Comparison of ENCODE assay signal across 22 cellular contexts in genomic region chr17:21841839-21842238, GRCh38.
"Had no signal": no experiment of that assay in that cellular context is flagged by ENCODE, and none has a peak within 500 bp of the region (broad histone marks: within the 10 kb centered on the region; RNA-seq: fewer than 3 reads in every experiment).

No MANE protein-coding gene starts in this region.

- DNase-seq: cortex of kidney; effector memory CD8-positive, alpha-beta T cell; erythroblast; hypothalamus; immature natural killer cell; islet precursor cell; left ventricle myocardium superior; lower lobe of right lung; naive thymus-derived CD8-positive, alpha-beta T cell; nephron progenitor cell; nucleus accumbens; sigmoid colon; spleen; stimulated activated CD4-positive, alpha-beta T cell treated with anti-CD3 and anti-CD28 coated beads, Interleukin-4, amount 100 ng/mL, for 4 hours; stimulated activated naive CD8-positive, alpha-beta T cell treated with anti-CD3 and anti-CD28 coated beads, Interleukin-15, Interleukin-2, amounts not matched to agents 100 U/mL and 50 U/mL, for 24 hours; substantia nigra; transverse colon; uterus had no signal

- H3K4me1 ChIP-seq: lower lobe of right lung, prostate gland, right atrium auricular region, sigmoid colon, spleen, transverse colon, upper lobe of right lung, uterus had no signal

- H3K9me3 ChIP-seq: lower lobe of right lung, prostate gland, upper lobe of right lung had no signal

- H3K27ac Mint-ChIP-seq: effector memory CD8-positive, alpha-beta T cell; immature natural killer cell; naive thymus-derived CD8-positive, alpha-beta T cell; nephron progenitor cell; stimulated activated memory B cell treated with anti-CD40 and anti-IgM and Interleukin-4, amounts not matched to agents 10 μg/mL and 1 μg/mL and 100 μg/mL, for 72 hours had no signal

- H3K4me3 ChIP-seq: lower lobe of right lung, upper lobe of right lung, uterus had no signal

- H3K9me3 Mint-ChIP-seq: stimulated activated memory B cell treated with anti-CD40 and anti-IgM and Interleukin-4, amounts not matched to agents 10 μg/mL and 1 μg/mL and 100 μg/mL, for 72 hours had no signal

- H3K4me1 Mint-ChIP-seq: immature natural killer cell; naive thymus-derived CD8-positive, alpha-beta T cell; nephron progenitor cell; stimulated activated memory B cell treated with anti-CD40 and anti-IgM and Interleukin-4, amounts not matched to agents 10 μg/mL and 1 μg/mL and 100 μg/mL, for 72 hours had no signal

- H3K36me3 ChIP-seq: lower lobe of right lung, prostate gland, right atrium auricular region, sigmoid colon, spleen, transverse colon, upper lobe of right lung, uterus had no signal

- ATAC-seq: effector memory CD8-positive, alpha-beta T cell; left ventricle myocardium superior; lower lobe of right lung; naive thymus-derived CD8-positive, alpha-beta T cell; stimulated activated memory B cell treated with anti-CD40 and anti-IgM and Interleukin-4, amounts not matched to agents 10 μg/mL and 1 μg/mL and 100 μg/mL, for 72 hours; stimulated activated naive CD8-positive, alpha-beta T cell treated with anti-CD3 and anti-CD28 coated beads, Interleukin-15, Interleukin-2, amounts not matched to agents 100 U/mL and 50 U/mL, for 24 hours; upper lobe of right lung had no signal

- H3K36me3 Mint-ChIP-seq: stimulated activated memory B cell treated with anti-CD40 and anti-IgM and Interleukin-4, amounts not matched to agents 10 μg/mL and 1 μg/mL and 100 μg/mL, for 72 hours had no signal

- H3K4me3 Mint-ChIP-seq: effector memory CD8-positive, alpha-beta T cell; immature natural killer cell; nephron progenitor cell; stimulated activated memory B cell treated with anti-CD40 and anti-IgM and Interleukin-4, amounts not matched to agents 10 μg/mL and 1 μg/mL and 100 μg/mL, for 72 hours had no signal

- H3K27me3 Mint-ChIP-seq: effector memory CD8-positive, alpha-beta T cell had no signal
